9 cellular contexts compared by ENCODE assay signal in genomic region chr4:67702166-67702565, GRCh38. TPM values are rescaled to one million over a fixed set of nuclear protein-coding genes. Genes with fewer than 3 reads are reported as not detected.
DNase-seq lines count a peak whose midpoint lies in the region; ATAC-seq and TF ChIP-seq lines count a peak whose summit lies in the region.
"Had no signal": no experiment of that assay in that cellular context is flagged by ENCODE, and none has a peak within 500 bp of the region (broad histone marks: within the 10 kb centered on the region; RNA-seq: fewer than 3 reads in every experiment).

No MANE protein-coding gene starts in this region.

- peak overlapping the region; percentile 82 for H3K9ac ChIP-seq in SK-N-MC (ENCODE audit: insufficient read length)
- no peak overlapping the region for H3K9ac ChIP-seq in smooth muscle cell (ENCODE audit: low read depth)

- H3K36me3 ChIP-seq in SK-N-MC (ENCODE audit: insufficient read depth, low read length) (peaks cover 17% of the 10 kb centered on the region), smooth muscle cell (ENCODE audit: low read depth) (no peaks in the 10 kb centered on the region)
- H3K36me3 ChIP-seq: sigmoid colon had no signal

- H3K9me3 Mint-ChIP-seq in activated CD8-positive, alpha-beta memory T cell treated with anti-CD3 and anti-CD28 coated beads, Interleukin-2, amount 10 ng/mL, durations not matched to agents 7 days and 5 days (ENCODE audit: low read depth) = peaks cover 14% of the 10 kb centered on the region

- peaks cover 68% of the 10 kb centered on the region for H3K79me2 ChIP-seq in smooth muscle cell (ENCODE audit: low read depth)

- no peak for ATAC-seq in activated CD8-positive, alpha-beta memory T cell treated with anti-CD3 and anti-CD28 coated beads, Interleukin-2, amount 10 ng/mL, durations not matched to agents 7 days and 5 days
- ATAC-seq in GM21381 (IDR thresholded peaks at IDR 0.05; ENCODE audit: unreplicated experiment) (no peak), GM21723 (IDR thresholded peaks at IDR 0.05; ENCODE audit: unreplicated experiment) (no peak)

- H3K4me3 Mint-ChIP-seq in activated CD8-positive, alpha-beta memory T cell treated with anti-CD3 and anti-CD28 coated beads, Interleukin-2, amount 10 ng/mL, durations not matched to agents 7 days and 5 days = peak overlapping the region; percentile 80

- TF ChIP-seq CTCF in fibroblast of the aortic adventitia (IDR thresholded peaks at IDR 0.05; ENCODE audit: insufficient read depth, low read length) = no peak
- TF ChIP-seq CTCF in smooth muscle cell (IDR thresholded peaks at IDR 0.05; ENCODE audit: borderline replicate concordance, insufficient read depth, poor library complexity, severe bottlenecking) = no peak

- H3K27ac Mint-ChIP-seq in activated CD8-positive, alpha-beta memory T cell treated with anti-CD3 and anti-CD28 coated beads, Interleukin-2, amount 10 ng/mL, durations not matched to agents 7 days and 5 days = peak overlapping the region; percentile 63

- peaks cover 7% of the 10 kb centered on the region; the same call in 1 of the 2 replicates for H3K9me3 ChIP-seq in SK-N-MC (ENCODE audit: low read depth, low read length)
- no peaks in the 10 kb centered on the region for H3K9me3 ChIP-seq in smooth muscle cell (replicated peaks; ENCODE audit: low read depth)
- H3K9me3 ChIP-seq: sigmoid colon had no signal

- peak overlapping the region; percentile 97 for H3K4me2 ChIP-seq in smooth muscle cell

- peaks cover 12% of the 10 kb centered on the region for H4K20me1 ChIP-seq in smooth muscle cell (ENCODE audit: low read depth)

- peak overlapping the region; percentile 95 for H3K4me3 ChIP-seq in SK-N-MC
- H3K4me3 ChIP-seq in fibroblast of the aortic adventitia (ENCODE audit: low read depth, low read length) = peak overlapping the region; percentile 87
- H3K4me3 ChIP-seq in smooth muscle cell = peak overlapping the region; percentile 94

- H3F3A ChIP-seq in smooth muscle cell (ENCODE audit: low read depth) = no peaks in the 10 kb centered on the region

- CTCF ChIA-PET in activated CD8-positive, alpha-beta memory T cell treated with anti-CD3 and anti-CD28 coated beads, Interleukin-2, amount 10 ng/mL, durations not matched to agents 7 days and 5 days (lab: Charles Lee) = interaction anchor here (1.2 kb wide), 1 partner anchor 45 kb away, joined by 4 read pairs; no protein-coding TSS in a partner anchor

- H2AFZ ChIP-seq in smooth muscle cell (ENCODE audit: low read depth) = peak overlapping the region; percentile 71

- no peaks in the 10 kb centered on the region for H3K27me3 Mint-ChIP-seq in activated CD8-positive, alpha-beta memory T cell treated with anti-CD3 and anti-CD28 coated beads, Interleukin-2, amount 10 ng/mL, durations not matched to agents 7 days and 5 days

- H3K27ac ChIP-seq in SK-N-MC = no peak overlapping the region
- peak overlapping the region; percentile 83 for H3K27ac ChIP-seq in smooth muscle cell (ENCODE audit: low read depth)

- H3K4me1 ChIP-seq in smooth muscle cell (ENCODE audit: low read depth) = peaks cover 25% of the 10 kb centered on the region

- no peaks in the 10 kb centered on the region for H3K27me3 ChIP-seq in smooth muscle cell (ENCODE audit: low read depth)
- H3K27me3 ChIP-seq: sigmoid colon had no signal

- no peak for DNase-seq in activated CD8-positive, alpha-beta memory T cell treated with anti-CD3 and anti-CD28 coated beads, Interleukin-2, amount 10 ng/mL, durations not matched to agents 7 days and 5 days
- no peak for DNase-seq in activated CD8-positive, alpha-beta memory T cell treated with anti-CD3 and anti-CD28 coated beads, Interleukin-2, amount 50 U/mL, for 4 hours
- DNase-seq in SK-N-MC (ENCODE audit: low read depth, low spot score) (no peak), fibroblast of the aortic adventitia (ENCODE audit: low read depth) (no peak), smooth muscle cell (lab: John Stamatoyannopoulos, UW; ENCODE audit: unreplicated experiment) (no peak), NCI-H748 (lab: John Stamatoyannopoulos, UW; ENCODE audit: unreplicated experiment) (no peak)
- DNase-seq: sigmoid colon had no signal

- peaks cover 59% of the 10 kb centered on the region for H3K36me3 Mint-ChIP-seq in activated CD8-positive, alpha-beta memory T cell treated with anti-CD3 and anti-CD28 coated beads, Interleukin-2, amount 10 ng/mL, durations not matched to agents 7 days and 5 days

- WGBS in smooth muscle cell (ENCODE audit: low lambda C conversion rate) = 98% methylated on average over 2 of the region's 2 CpGs

- peaks cover 59% of the 10 kb centered on the region for H3K4me1 Mint-ChIP-seq in activated CD8-positive, alpha-beta memory T cell treated with anti-CD3 and anti-CD28 coated beads, Interleukin-2, amount 10 ng/mL, durations not matched to agents 7 days and 5 days

RNA-seq across cellular contexts. Expression of gene UBA6, which starts 1.2 kb away (rescaled TPM):
- total RNA-seq in activated CD8-positive, alpha-beta memory T cell treated with anti-CD3 and anti-CD28 coated beads, Interleukin-2, amount 10 ng/mL, durations not matched to agents 7 days and 5 days = 10 to 100 TPM; 88.2 to 91.2 TPM
- 25.6 and 138 TPM in 2 replicates for total RNA-seq in fibroblast of the aortic adventitia (ENCODE audit: low replicate concordance)
- total RNA-seq in smooth muscle cell = 252 and 271 TPM in 2 replicates
- 15.7 and 17.0 TPM in 2 replicates for polyA plus RNA-seq in smooth muscle cell

RNA-seq across cellular contexts. Expression of gene GNRHR, which starts 52.0 kb away (rescaled TPM):
- not detected for total RNA-seq in activated CD8-positive, alpha-beta memory T cell treated with anti-CD3 and anti-CD28 coated beads, Interleukin-2, amount 10 ng/mL, durations not matched to agents 7 days and 5 days
- not detected in 2 replicates for total RNA-seq in fibroblast of the aortic adventitia (ENCODE audit: low replicate concordance)
- total RNA-seq in smooth muscle cell = 0.22 and 0.27 TPM in 2 replicates
- not detected in 2 replicates for polyA plus RNA-seq in smooth muscle cell
- total RNA-seq: sigmoid colon had no signal
- polyA plus RNA-seq: sigmoid colon had no signal
